Comparison of ENCODE assay signal across 10 cellular contexts in the genomic region with DNA sequence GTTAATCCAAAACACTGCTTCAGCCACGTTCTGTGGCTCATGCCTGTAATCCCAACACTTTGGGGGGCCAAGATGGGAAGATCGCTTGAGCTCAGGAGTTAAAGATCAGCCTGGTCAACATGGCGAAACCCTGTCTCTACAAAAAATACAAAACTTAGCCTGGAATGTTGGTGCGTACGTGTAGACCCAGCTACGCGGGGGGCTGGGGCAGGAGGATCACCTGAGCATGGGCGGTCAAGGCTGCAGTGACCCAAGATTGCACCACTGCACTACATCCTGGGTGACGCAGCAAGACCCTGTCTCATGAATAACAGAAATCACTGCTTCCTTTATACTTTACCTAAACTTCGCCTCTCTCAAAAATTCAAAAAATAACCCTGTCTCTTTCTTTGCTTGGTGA.
"Had no signal": no experiment of that assay in that cellular context is flagged by ENCODE, and none has a peak within 500 bp of the region (broad histone marks: within the 10 kb centered on the region; RNA-seq: fewer than 3 reads in every experiment).

No MANE protein-coding gene starts in this region.

- H2AFZ ChIP-seq: GM23248 had no signal

- H3K4me3 Mint-ChIP-seq: H9, HFFc6 had no signal

- H3K27ac Mint-ChIP-seq: H9, HFFc6 had no signal

- H3K9me3 ChIP-seq: HAP-1 had no signal

- ATAC-seq: HCT116 had no signal

- H3K36me3 ChIP-seq: HAP-1 had no signal

- H3K4me1 ChIP-seq: HAP-1 had no signal

- FAIRE-seq: H1, H54 had no signal

- H3K4me3 ChIP-seq: GM23248, HAP-1 had no signal

- DNase-seq: GM23248, GOT3, H7, H9, HCEC 1CT, HFFc6 had no signal

- H3K9ac ChIP-seq: GM23248 had no signal

- H3K27ac ChIP-seq: GM23248 had no signal
